ENCODE assay signal across 10 cellular contexts in genomic region chr14:72638021-72638420, GRCh38.
DNase-seq lines count a peak whose midpoint lies in the region; TF ChIP-seq lines count a peak whose summit lies in the region.
"Had no signal": no experiment of that assay in that cellular context is flagged by ENCODE, and none has a peak within 500 bp of the region (broad histone marks: within the 10 kb centered on the region; RNA-seq: fewer than 3 reads in every experiment).

No MANE protein-coding gene starts in this region.

- H3K79me2 ChIP-seq in trophoblast cell (ENCODE audit: control insufficient read depth, insufficient read depth, low read length, poor library complexity): no peaks in the 10 kb centered on the region

- H2BK5ac ChIP-seq in trophoblast cell (ENCODE audit: low read depth, low read length, poor library complexity): no peak overlapping the region

- H3K14ac ChIP-seq in trophoblast cell (ENCODE audit: low read length): no peak overlapping the region

- no peak overlapping the region for H3K18ac ChIP-seq in trophoblast cell (ENCODE audit: low read length)

- H2AFZ ChIP-seq in trophoblast cell (ENCODE audit: insufficient read depth, low read length, poor library complexity): no peak overlapping the region

- H3K4ac ChIP-seq in trophoblast cell (ENCODE audit: low read depth, low read length): no peak overlapping the region

- no peak overlapping the region for H2AK5ac ChIP-seq in trophoblast cell (ENCODE audit: low read length)

- TF ChIP-seq CTCF in epithelial cell of proximal tubule (conservative IDR thresholded peaks at IDR 0.05; ENCODE audit: low read depth, low read length): no peak

- H4K8ac ChIP-seq in trophoblast cell (ENCODE audit: low read depth, low read length): no peak overlapping the region

- H3K4me3 ChIP-seq in SJSA1 (no peak overlapping the region), epithelial cell of proximal tubule (ENCODE audit: low read depth, low read length) (no peak overlapping the region), skeletal muscle cell (ENCODE audit: low read depth, low read length) (no peak overlapping the region), trophoblast cell (ENCODE audit: low read depth, low read length) (no peak overlapping the region)

- no peak overlapping the region for H2BK120ac ChIP-seq in trophoblast cell (ENCODE audit: insufficient read depth, low read length, poor library complexity)

- DNase-seq in GM04503 (ENCODE audit: low read depth) (peak; percentile 85), SJSA1 (ENCODE audit: low read depth in 1 of 2, low spot score in 2 of 2) (peak; percentile 45 to 58), epithelial cell of proximal tubule (ENCODE audit: low read depth) (peak; percentile 63), skeletal muscle cell (ENCODE audit: low read depth) (peak; percentile 72), NCI-H510A treated with DMSO at 0.1 percent for 48 hours (lab: John Stamatoyannopoulos, UW) (no peak), DMS114 treated with DMSO at 0.1 percent for 48 hours (lab: John Stamatoyannopoulos, UW; ENCODE audit: unreplicated experiment) (no peak), trophoblast cell (no peak)
- DNase-seq: amygdala, NCI-H2081, nephron progenitor cell had no signal

- no CpG with 5 or more reads among the region's 3 CpGs for WGBS in trophoblast cell (ENCODE audit: extremely low coverage, insufficient coverage, insufficient read length)

- H3K27me3 ChIP-seq in SJSA1 (replicated peaks) (no peaks in the 10 kb centered on the region), trophoblast cell (ENCODE audit: insufficient read depth, low read length) (no peaks in the 10 kb centered on the region)

- H4K12ac ChIP-seq in trophoblast cell (ENCODE audit: low read depth, low read length): no peak overlapping the region

- H3K4me2 ChIP-seq in trophoblast cell (ENCODE audit: low read length): no peak overlapping the region

- no peak overlapping the region for H3K23ac ChIP-seq in trophoblast cell (ENCODE audit: low read length)

- peaks cover 27% of the 10 kb centered on the region for H3K4me1 ChIP-seq in SJSA1 (replicated peaks)
- H3K4me1 ChIP-seq in trophoblast cell (ENCODE audit: control insufficient read depth in 1 of 2, insufficient read depth in 2 of 2, low read length in 2 of 2): peaks cover 2 to 6% of the 10 kb centered on the region in 2 experiments

- no peak overlapping the region for H4K91ac ChIP-seq in trophoblast cell (ENCODE audit: low read depth, low read length)

- H3K27ac ChIP-seq in SJSA1 (peak overlapping the region; percentile 48), trophoblast cell (ENCODE audit: low read depth, low read length) (no peak overlapping the region)

- H3K9ac ChIP-seq in trophoblast cell (ENCODE audit: low read length): no peak overlapping the region

- no peaks in the 10 kb centered on the region for H3K36me3 ChIP-seq in SJSA1
- no peaks in the 10 kb centered on the region for H3K36me3 ChIP-seq in trophoblast cell (ENCODE audit: control insufficient read depth in 1 of 2, insufficient read depth in 2 of 2, low read length in 2 of 2)

- H2BK12ac ChIP-seq in trophoblast cell (ENCODE audit: low read length): no peak overlapping the region

- peaks cover 6% of the 10 kb centered on the region for H3K79me1 ChIP-seq in trophoblast cell (ENCODE audit: low read length)

- H3K9me3 ChIP-seq in SJSA1 (replicated peaks) (0 out of 2 replicates have a peak, but pooled peaks cover 3% of the 10 kb centered on the region), trophoblast cell (ENCODE audit: insufficient read depth, low read depth, low read length) (peaks cover 5% of the 10 kb centered on the region)

Comparison
In these comparisons a context has a peak if more than half of its experiments do, and no peak if none do; other contexts are left out.
1. DNase-seq: peak in GM04503 (single experiment), SJSA1 (2 of 2), epithelial cell of proximal tubule (single experiment) and skeletal muscle cell (single experiment); none in NCI-H510A treated with DMSO at 0.1 percent for 48 hours (single experiment), DMS114 treated with DMSO at 0.1 percent for 48 hours (single experiment) and trophoblast cell (0 of 2).